2 cellular contexts compared by ENCODE assay signal in genomic region chr1:184757891-184758290, GRCh38.
TF ChIP-seq lines count a peak whose summit lies in the region.

No MANE protein-coding gene starts in this region.

TF ChIP-seq in liver, 16 proteins besides CTCF, POLR2A, EP300 and RAD21:
- TF ChIP-seq MAX (IDR thresholded peaks at IDR 0.05): no peak
- TF ChIP-seq HNF4A (conservative IDR thresholded peaks at IDR 0.05): peak; percentile 43 to 48
- TF ChIP-seq FOXA2 (IDR thresholded peaks at IDR 0.05): peak; percentile 62
- peak; percentile 28 for TF ChIP-seq YY1 (IDR thresholded peaks at IDR 0.05)
- no peak for TF ChIP-seq EGR1 (IDR thresholded peaks at IDR 0.05; ENCODE audit: low read depth in 2 of 2)
- TF ChIP-seq RXRA (IDR thresholded peaks at IDR 0.05): peak in 1 of 2 donors; percentile 35
- TF ChIP-seq TAF1 (conservative IDR thresholded peaks at IDR 0.05): no peak
- peak; percentile 18 for TF ChIP-seq FOXA1 (IDR thresholded peaks at IDR 0.05)
- no peak for TF ChIP-seq ATF3 (IDR thresholded peaks at IDR 0.05)
- TF ChIP-seq JUND (IDR thresholded peaks at IDR 0.05): peak in 1 of 2 donors; percentile 10
- no peak for TF ChIP-seq REST (IDR thresholded peaks at IDR 0.05)
- no peak for TF ChIP-seq NR2F2 (IDR thresholded peaks at IDR 0.05)
- no peak for TF ChIP-seq HNF4G (IDR thresholded peaks at IDR 0.05)
- TF ChIP-seq ZBTB33 (IDR thresholded peaks at IDR 0.05): no peak
- TF ChIP-seq GABPA (IDR thresholded peaks at IDR 0.05 in 1 of 2, conservative IDR thresholded peaks at IDR 0.05 in 1 of 2): no peak
- no peak for TF ChIP-seq SP1 (IDR thresholded peaks at IDR 0.05)

TF ChIP-seq in HepG2, 621 proteins besides CTCF, POLR2A, EP300 and RAD21:
- no peak for TF ChIP-seq THYN1 (CRISPR knock-in tag; IDR thresholded peaks at IDR 0.05; ENCODE audit: borderline replicate concordance, low read depth)
- no peak for TF ChIP-seq ZEB1 (IDR thresholded peaks at IDR 0.05; ENCODE audit: insufficient replicate concordance, low read depth)
- TF ChIP-seq ZNF720 (CRISPR knock-in tag; IDR thresholded peaks at IDR 0.05): no peak
TF ChIP-seq in HepG2: peak in this region for 0.
